Comparison of ENCODE assay signal across 9 cellular contexts in genomic region chr5:1488882-1489680, GRCh38. TPM values are rescaled to one million over a fixed set of nuclear protein-coding genes. Genes with fewer than 3 reads are reported as not detected.
DNase-seq lines count a peak whose midpoint lies in the region; ATAC-seq, FAIRE-seq and TF ChIP-seq lines count a peak whose summit lies in the region.
"Had no signal": no experiment of that assay in that cellular context is flagged by ENCODE, and none has a peak within 500 bp of the region (broad histone marks: within the 10 kb centered on the region; RNA-seq: fewer than 3 reads in every experiment).

No MANE protein-coding gene starts in this region.

- 75% methylated on average over 10 of the region's 14 CpGs for WGBS in A549 (ENCODE audit: missing lambda C conversion rate)
- no CpG with 5 or more reads among the region's 14 CpGs for WGBS in neuronal stem cell (ENCODE audit: extremely low coverage in 2 of 2, insufficient read length in 2 of 2, insufficient replicate concordance in 1 of 2), 2 donors

- ATAC-seq in A549 (peak; percentile 39 to 43; a peak in 2 of 6 replicates), GM18520 (IDR thresholded peaks at IDR 0.05; ENCODE audit: unreplicated experiment) (peak; percentile 34), HG02938 (IDR thresholded peaks at IDR 0.05; ENCODE audit: unreplicated experiment) (peak; percentile 36)

- H3K36me3 Mint-ChIP-seq in T-helper 2 cell treated with Interferon-gamma antibody and Interleukin-4, amounts not matched to agents 5 μg/mL and 100 μg/mL, for 36 hours (ENCODE audit: low read depth) = peaks cover 24% of the 10 kb centered on the region

- CTCF ChIA-PET in A549 (lab: Yijun Ruan, JAX) (interaction anchor here (1.0 to 3.2 kb wide), 4 partner anchors 9 to 156 kb away, joined by 3 to 18 read pairs (median 4); no protein-coding TSS in a partner anchor), HEK293T (lab: Yijun Ruan, JAX) (no interaction called here)

- no peak overlapping the region for H3K18ac ChIP-seq in neuronal stem cell (ENCODE audit: low read length)

- H3K9me3 Mint-ChIP-seq in T-helper 2 cell treated with Interferon-gamma antibody and Interleukin-4, amounts not matched to agents 5 μg/mL and 100 μg/mL, for 36 hours = no peaks in the 10 kb centered on the region

- no peak overlapping the region for H2BK15ac ChIP-seq in neuronal stem cell (ENCODE audit: low read length)

- H2BK12ac ChIP-seq in neuronal stem cell (ENCODE audit: low read length) = no peak overlapping the region

- H3K9ac ChIP-seq in neuronal stem cell (ENCODE audit: low read depth, low read length, poor library complexity) = no peak overlapping the region

- H3K4me1 ChIP-seq in A549 = peaks cover 10% of the 10 kb centered on the region; the same call in 1 of the 3 replicates
- H3K4me1 ChIP-seq in neuronal stem cell (ENCODE audit: control insufficient read depth in 2 of 2, insufficient read depth in 1 of 2, low read depth in 1 of 2, low read length in 2 of 2) = no peaks in the 10 kb centered on the region

- no peak overlapping the region for H3K23ac ChIP-seq in neuronal stem cell (ENCODE audit: low read depth, low read length, poor library complexity)

- H2AK5ac ChIP-seq in neuronal stem cell (ENCODE audit: low read depth, low read length) = no peak overlapping the region

- H3K27me3 Mint-ChIP-seq in T-helper 2 cell treated with Interferon-gamma antibody and Interleukin-4, amounts not matched to agents 5 μg/mL and 100 μg/mL, for 36 hours (ENCODE audit: low read depth) = no peaks in the 10 kb centered on the region

- H3K4me2 ChIP-seq in A549 (no peak overlapping the region), neuronal stem cell (ENCODE audit: insufficient read depth, low read length, poor library complexity, severe bottlenecking) (no peak overlapping the region)

- H4K91ac ChIP-seq in neuronal stem cell (ENCODE audit: low read depth, low read length, poor library complexity) = no peak overlapping the region

- peaks cover 45 to 92% of the 10 kb centered on the region in 2 donors for H3K36me3 ChIP-seq in neuronal stem cell (replicated peaks in 1 of 2; ENCODE audit: control insufficient read depth in 2 of 2, insufficient read depth in 2 of 2, low read length in 2 of 2)

- no peak overlapping the region for H3K27ac Mint-ChIP-seq in T-helper 2 cell treated with Interferon-gamma antibody and Interleukin-4, amounts not matched to agents 5 μg/mL and 100 μg/mL, for 36 hours

- H2BK5ac ChIP-seq in neuronal stem cell (ENCODE audit: low read length) = no peak overlapping the region

- H3K27ac ChIP-seq in A549 (peak overlapping the region in 1 of 2 experiments; percentile 64; a peak in 3 of 6 replicates), neuronal stem cell (replicated peaks; ENCODE audit: low read length) (no peak overlapping the region)

- TF ChIP-seq EP300 in A549 (IDR thresholded peaks at IDR 0.05) = no peak

- H3K4me3 ChIP-seq in A549 (no peak overlapping the region), neuronal stem cell (ENCODE audit: low read length in 2 of 2) (no peak overlapping the region)
- H3K4me3 ChIP-seq: upper lobe of left lung had no signal

- POLR2A ChIA-PET in A549 (lab: Yijun Ruan, JAX) = interaction anchor here (0.5 kb wide), 1 partner anchor 59 kb away, joined by 4 read pairs; no protein-coding TSS in a partner anchor
- POLR2A ChIA-PET in HEK293T (lab: Yijun Ruan, JAX) = no interaction called here

- no peak for FAIRE-seq in A549 (lab: Jason Lieb, UNC)

- peaks cover 1% of the 10 kb centered on the region for H3K4me1 Mint-ChIP-seq in T-helper 2 cell treated with Interferon-gamma antibody and Interleukin-4, amounts not matched to agents 5 μg/mL and 100 μg/mL, for 36 hours (ENCODE audit: low read depth)

- no peak overlapping the region for H4K8ac ChIP-seq in neuronal stem cell (ENCODE audit: low read depth, low read length)

- no peaks in the 10 kb centered on the region for H3K79me1 ChIP-seq in neuronal stem cell (ENCODE audit: low read depth, low read length)

- no peaks in the 10 kb centered on the region for H3K27me3 ChIP-seq in neuronal stem cell (ENCODE audit: control insufficient read depth in 3 of 3, insufficient read depth in 3 of 3, low read depth in 1 of 3, low read length in 3 of 3)
- H3K27me3 ChIP-seq: upper lobe of left lung had no signal

- H3K4me3 Mint-ChIP-seq in T-helper 2 cell treated with Interferon-gamma antibody and Interleukin-4, amounts not matched to agents 5 μg/mL and 100 μg/mL, for 36 hours = no peak overlapping the region

- H2AFZ ChIP-seq in neuronal stem cell (ENCODE audit: low read length) = no peak overlapping the region

- no peak for TF ChIP-seq RAD21 in A549 (conservative IDR thresholded peaks at IDR 0.05 in 1 of 2, IDR thresholded peaks at IDR 0.05 in 1 of 2)

- H3K14ac ChIP-seq in neuronal stem cell (ENCODE audit: low read length) = no peak overlapping the region

- H3K4ac ChIP-seq in neuronal stem cell (ENCODE audit: low read length) = no peak overlapping the region

- TF ChIP-seq CTCF in A549 (IDR thresholded peaks at IDR 0.05) = no peak

- H3K9me3 ChIP-seq in A549 (no peaks in the 10 kb centered on the region), neuronal stem cell (replicated peaks in 1 of 2; ENCODE audit: control insufficient read depth in 2 of 2, insufficient read depth in 1 of 2, low read depth in 1 of 2, low read length in 2 of 2) (no peaks in the 10 kb centered on the region)
- H3K9me3 ChIP-seq: upper lobe of left lung had no signal

- DNase-seq in A549 (ENCODE audit: low read depth in 1 of 2, low spot score in 1 of 2) (no peak), kidney tubule cell (ENCODE audit: low spot score) (peak; percentile 75), superior temporal gyrus (ENCODE audit: extremely low spot score) (no peak), neuronal stem cell (ENCODE audit: low spot score) (no peak), HEK293T (ENCODE audit: extremely low spot score) (no peak)
- peak; percentile 40 for DNase-seq in T-helper 2 cell treated with Interferon-gamma antibody and Interleukin-4, amounts not matched to agents 5 μg/mL and 100 μg/mL, for 36 hours (ENCODE audit: low spot score)

- H2BK120ac ChIP-seq in neuronal stem cell (ENCODE audit: low read depth, low read length) = no peak overlapping the region

- TF ChIP-seq POLR2A in A549 (IDR thresholded peaks at IDR 0.05; ENCODE audit: low read length) = no peak

TF ChIP-seq in A549, 52 proteins besides CTCF, POLR2A, EP300 and RAD21 (continues in another document):
- TF ChIP-seq, protein P1, sequence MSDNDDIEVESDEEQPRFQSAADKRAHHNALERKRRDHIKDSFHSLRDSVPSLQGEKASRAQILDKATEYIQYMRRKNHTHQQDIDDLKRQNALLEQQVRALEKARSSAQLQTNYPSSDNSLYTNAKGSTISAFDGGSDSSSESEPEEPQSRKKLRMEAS (IDR thresholded peaks at IDR 0.05) = no peak

TF ChIP-seq in HEK293T, 16 proteins besides CTCF, POLR2A, EP300 and RAD21:
- no peak for TF ChIP-seq ARNT (IDR thresholded peaks at IDR 0.05)
- no peak for TF ChIP-seq SP1 (IDR thresholded peaks at IDR 0.05)
- no peak for TF ChIP-seq L3MBTL2 (conservative IDR thresholded peaks at IDR 0.05)
- no peak for TF ChIP-seq ELF4 (IDR thresholded peaks at IDR 0.05)
- no peak for TF ChIP-seq BHLHE40 (IDR thresholded peaks at IDR 0.05; ENCODE audit: borderline replicate concordance)
- no peak for TF ChIP-seq NFRKB (IDR thresholded peaks at IDR 0.05)
- no peak for TF ChIP-seq CTBP1 (IDR thresholded peaks at IDR 0.05; ENCODE audit: borderline replicate concordance)

RNA-seq across cellular contexts. Expression of gene LPCAT1, which starts 34.7 kb away (rescaled TPM):
- polyA plus RNA-seq in A549 (2011; rRNA removed) = 22.9 and 24.7 TPM in 2 replicates
- polyA plus RNA-seq in A549 (2012; cell fraction: cytosol; rRNA removed) = 40.3 and 47.5 TPM in 2 replicates
- 84.6 and 102 TPM in 2 replicates for polyA plus RNA-seq in A549 (2012; cell fraction: nucleus; rRNA removed)
- polyA plus RNA-seq in A549 (2017; fragmentation: RNase III; extraction: RNeasy Plus Mini Kit Qiagen cat#74134 plus additional on column Dnase treatment) = 59.9 to 74.9 TPM (median 73.4 TPM) in 3 replicates
- polyA minus RNA-seq in A549 (2011; rRNA and poly(A)+ RNA removed) = 17.1 and 25.6 TPM in 2 replicates
- 92.2 TPM for polyA plus RNA-seq in neuronal stem cell (2013, experiment 1 of 2)
- polyA plus RNA-seq in neuronal stem cell (2013, experiment 2 of 2) = 93.4 TPM

RNA-seq across cellular contexts. Expression of gene SLC6A3, which starts 43.8 kb away (rescaled TPM):
- polyA plus RNA-seq in A549 (2011; rRNA removed) = 0.05 TPM in 1 of 2 replicates, not detected in the other
- polyA plus RNA-seq in A549 (2012; cell fraction: cytosol; rRNA removed) = 0.01 and 0.04 TPM in 2 replicates
- polyA plus RNA-seq in A549 (2012; cell fraction: nucleus; rRNA removed) = 0.06 and 0.07 TPM in 2 replicates
- 0.03 to 0.06 TPM (median 0.05 TPM) in 3 replicates for polyA plus RNA-seq in A549 (2017; fragmentation: RNase III; extraction: RNeasy Plus Mini Kit Qiagen cat#74134 plus additional on column Dnase treatment)
- 0.15 and 0.29 TPM in 2 replicates for polyA minus RNA-seq in A549 (2011; rRNA and poly(A)+ RNA removed)
- 0.26 TPM for polyA plus RNA-seq in neuronal stem cell (2013, experiment 1 of 2)
- polyA plus RNA-seq in neuronal stem cell (2013, experiment 2 of 2) = 0.15 TPM

Comparison
In these comparisons a context has a peak if more than half of its experiments do, and no peak if none do; other contexts are left out.
1. DNase-seq: peak in T-helper 2 cell treated with Interferon-gamma antibody and Interleukin-4, amounts not matched to agents 5 μg/mL and 100 μg/mL, for 36 hours (single experiment) and kidney tubule cell (single experiment); none in A549 (0 of 2), superior temporal gyrus (single experiment), neuronal stem cell (single experiment) and HEK293T (single experiment).
2. Peak in every context shown above with its lines, with median percentiles within 50 percentile points of each other: ATAC-seq.